In genomic region chr2:202278944-202279343, GRCh38 we compare ENCODE assay signal across 8 cellular contexts. TPM values are rescaled to one million over a fixed set of nuclear protein-coding genes. Genes with fewer than 3 reads are reported as not detected.
A peak's percentile ranks its signal among the peaks of the same experiment; 100 is the strongest.
DNase-seq lines count a peak whose midpoint lies in the region; ATAC-seq and TF ChIP-seq lines count a peak whose summit lies in the region.

No MANE protein-coding gene starts in this region.

- no peaks in the 10 kb centered on the region for H3K27me3 Mint-ChIP-seq in brain

- no peak for ATAC-seq in GM18498 (IDR thresholded peaks at IDR 0.05; ENCODE audit: unreplicated experiment)
- no peak for ATAC-seq in GM19328 (IDR thresholded peaks at IDR 0.05; ENCODE audit: unreplicated experiment)

- H3K36me3 Mint-ChIP-seq in brain: peaks cover 54% of the 10 kb centered on the region

- H3K4me3 Mint-ChIP-seq in brain: no peak overlapping the region

- intact Hi-C loops in posterior cingulate gyrus (cut with DNase I): loop anchor here (10.0 kb wide), 1 partner anchor 96 kb away; the partner anchor contains the start of gene BMPR2

- H3K9me3 Mint-ChIP-seq in brain: no peaks in the 10 kb centered on the region

- H3K27ac Mint-ChIP-seq in brain: peak overlapping the region in 1 of 5 experiments; percentile 72

- H3K4me1 Mint-ChIP-seq in brain: peaks cover 10% of the 10 kb centered on the region

- peak; percentile 24 to 70 for TF ChIP-seq CTCF in brain (conservative IDR thresholded peaks at IDR 0.05)

- DNase-seq in SIG-M5 treated with dmso at 0.1 percent for 504 hours (lab: John Stamatoyannopoulos, UW; ENCODE audit: unreplicated experiment) (peak; percentile 53), SIG-M5 (lab: John Stamatoyannopoulos, UW) (no peak), NCI-H1694 treated with DMSO at 0.1 percent for 48 hours (lab: John Stamatoyannopoulos, UW) (peak; percentile 56), kidney tubule cell (ENCODE audit: low spot score) (peak; percentile 49), posterior cingulate gyrus (no peak)

RNA-seq across cellular contexts. Expression of gene NOP58, which starts 13.4 kb away (rescaled TPM):
- 10.1 TPM for polyA plus RNA-seq in brain (ENCODE audit: insufficient read depth, low read depth, low replicate concordance)

RNA-seq across cellular contexts. Expression of gene SUMO1, which starts 40.5 kb away (rescaled TPM):
- polyA plus RNA-seq in brain (ENCODE audit: insufficient read depth, low read depth, low replicate concordance): 82.0 TPM

Comparison
In these comparisons a context has a peak if more than half of its experiments do, and no peak if none do; other contexts are left out.
1. DNase-seq: peak in SIG-M5 treated with dmso at 0.1 percent for 504 hours (single experiment), NCI-H1694 treated with DMSO at 0.1 percent for 48 hours (single experiment) and kidney tubule cell (single experiment); none in SIG-M5 (single experiment) and posterior cingulate gyrus (0 of 10).